In genomic region chr15:76905013-76905839, GRCh38 we compare ENCODE assay signal across 8 cellular contexts. TPM values are rescaled to one million over a fixed set of nuclear protein-coding genes. Genes with fewer than 3 reads are reported as not detected.
DNase-seq lines count a peak whose midpoint lies in the region; ATAC-seq, FAIRE-seq and TF ChIP-seq lines count a peak whose summit lies in the region.

Gene SCAPER (minus strand): TSS chr15:76905340. CDS start chr15:76883817, 21,523 bp downstream.

- H3K27ac ChIP-seq in right atrium auricular region (peak within 1 kb of the TSS; percentile 94 to 96), psoas muscle (peak within 1 kb of the TSS; percentile 86), urinary bladder (ENCODE audit: low read depth) (peak within 1 kb of the TSS; percentile 85)

- no peaks in the 10 kb centered on the region for H3K9me3 ChIP-seq in T-helper 17 cell (ENCODE audit: control insufficient read depth, low read length, poor library complexity, severe bottlenecking)
- H3K9me3 ChIP-seq in right atrium auricular region: no peaks in the 10 kb centered on the region
- peaks cover 3% of the 10 kb centered on the region for H3K9me3 ChIP-seq in psoas muscle

- H3K27me3 Mint-ChIP-seq in T-helper 17 cell: no peaks in the 10 kb centered on the region

- H3K4me1 Mint-ChIP-seq in T-helper 17 cell: peaks cover 19% of the 10 kb centered on the region

- ATAC-seq in HG02852 (IDR thresholded peaks at IDR 0.05; ENCODE audit: unreplicated experiment): peak; percentile 80
- peak; percentile 92 for ATAC-seq in T-helper 17 cell
- ATAC-seq in psoas muscle: peak; percentile 95 to 97 (median 96)

- TF ChIP-seq CTCF in right atrium auricular region (IDR thresholded peaks at IDR 0.05) (no peak), psoas muscle (IDR thresholded peaks at IDR 0.05) (peak; percentile 3)

- peak; percentile 62; the same call in 1 of the 2 replicates for TF ChIP-seq POLR2A in GM12892 (IDR thresholded peaks at IDR 0.05; ENCODE audit: low read depth, low read length)

- H3K27ac Mint-ChIP-seq in T-helper 17 cell: peak within 1 kb of the TSS; percentile 94

- DNase-seq in GM12892 (ENCODE audit: insufficient read length) (peak; percentile 89), NCI-H146 treated with DMSO at 0.1 percent for 48 hours (lab: John Stamatoyannopoulos, UW; ENCODE audit: unreplicated experiment) (peak; percentile 62), T-helper 17 cell (peak; percentile 82 to 91 (median 88)), amygdala (lab: John Stamatoyannopoulos, UW) (peak; percentile 7 to 94 (median 86)), right atrium auricular region (ENCODE audit: low spot score) (peak; percentile 94), psoas muscle (peak; percentile 95 to 96)

- peak; percentile 82 for FAIRE-seq in GM12892 (lab: Jason Lieb, UNC)

- H3K4me3 Mint-ChIP-seq in T-helper 17 cell: peak within 1 kb of the TSS; percentile 94

- H3K4me1 ChIP-seq in right atrium auricular region (peaks cover 0 to 24% of the 10 kb centered on the region in 2 donors), psoas muscle (peaks cover 23% of the 10 kb centered on the region), urinary bladder (ENCODE audit: insufficient read depth) (no peaks in the 10 kb centered on the region)

- H3K27me3 ChIP-seq in right atrium auricular region (no peaks in the 10 kb centered on the region), psoas muscle (ENCODE audit: insufficient read depth in 3 of 3, low read length in 2 of 3) (no peaks in the 10 kb centered on the region)

- no peaks in the 10 kb centered on the region for H3K36me3 Mint-ChIP-seq in T-helper 17 cell (ENCODE audit: low read depth)

- H3K36me3 ChIP-seq in right atrium auricular region: no peaks in the 10 kb centered on the region
- H3K36me3 ChIP-seq in psoas muscle (ENCODE audit: insufficient read depth in 1 of 2, low read depth in 1 of 2): no peaks in the 10 kb centered on the region
- H3K36me3 ChIP-seq in urinary bladder (ENCODE audit: insufficient read depth): no peaks in the 10 kb centered on the region

- intact Hi-C loops in psoas muscle (cut with DNase I): no loop called here

- WGBS in psoas muscle, 3 donors: 1% methylated on average over 56 to 78 of the region's 78 CpGs
- WGBS in urinary bladder: under 1% methylated on average over 78 of the region's 78 CpGs

- H3K4me3 ChIP-seq in right atrium auricular region (peak within 1 kb of the TSS; percentile 78 to 95), psoas muscle (peak within 1 kb of the TSS; percentile 80), urinary bladder (ENCODE audit: low read depth, low read length) (peak within 1 kb of the TSS; percentile 87)

RNA-seq across cellular contexts. Expression of gene SCAPER, which starts in this region (rescaled TPM):
- 7.8 TPM for polyA plus RNA-seq in GM12892 (2012; ENCODE audit: missing spikeins)
- total RNA-seq in T-helper 17 cell (10 to 100 TPM; 33.7 to 36.6 TPM), right atrium auricular region (10 to 100 TPM; 20.5 to 52.3 TPM), psoas muscle (10 to 100 TPM; 20.0 to 28.7 (median 26.7) TPM), urinary bladder (38.3 TPM)
- polyA plus RNA-seq in psoas muscle (10 to 100 TPM in 1 of 3 donors, 1 to 10 TPM in 2; 4.1 to 11.1 (median 9.4) TPM), urinary bladder (15.1 TPM)

Comparison
In these comparisons a context has a peak if more than half of its experiments do, and no peak if none do; other contexts are left out.
1. Peak in every context shown above with its lines: DNase-seq, ATAC-seq, H3K4me3 ChIP-seq and H3K27ac ChIP-seq.